Comparison of ENCODE assay signal across 27 cellular contexts in the genomic region with DNA sequence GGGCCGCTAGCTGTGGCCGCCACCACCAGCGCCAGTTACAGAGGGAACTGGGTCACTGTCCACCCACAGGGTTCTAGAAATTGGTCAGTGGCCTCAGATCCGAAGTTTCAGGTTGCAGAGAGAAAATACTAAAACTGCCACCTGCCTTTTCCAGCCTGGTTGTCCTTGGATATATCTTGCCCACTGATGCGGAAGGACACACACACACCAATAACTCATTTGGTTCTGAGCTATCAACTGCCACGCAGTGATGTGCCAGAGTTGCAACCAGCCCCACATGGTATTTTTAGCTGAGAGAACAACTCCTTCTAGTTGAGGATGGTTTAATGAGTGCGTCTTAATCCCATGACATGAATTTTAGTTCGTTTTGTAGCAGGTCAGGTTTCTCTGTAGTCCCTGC.
"Had no signal": no experiment of that assay in that cellular context is flagged by ENCODE, and none has a peak within 500 bp of the region (broad histone marks: within the 10 kb centered on the region; RNA-seq: fewer than 3 reads in every experiment).

No MANE protein-coding gene starts in this region.

- H3K27ac ChIP-seq: breast epithelium, colonic mucosa, dorsolateral prefrontal cortex, thoracic aorta, upper lobe of left lung had no signal

- H3K36me3 ChIP-seq: breast epithelium, colonic mucosa, upper lobe of left lung had no signal

- H3K9me3 ChIP-seq: breast epithelium, colonic mucosa, thoracic aorta, upper lobe of left lung had no signal

- ATAC-seq: activated T-cell treated with anti-CD3 and anti-CD28 coated beads, Interleukin-2, amount 50 U/mL, for 4 hours; effector memory CD8-positive, alpha-beta T cell; esophagus mucosa; left lobe of liver; naive thymus-derived CD4-positive, alpha-beta T cell; T-cell had no signal

- H3K4me3 ChIP-seq: breast epithelium, colonic mucosa, dorsolateral prefrontal cortex, thoracic aorta, upper lobe of left lung had no signal

- FAIRE-seq: endothelial cell of umbilical vein, islet of Langerhans had no signal

- H3K27me3 ChIP-seq: breast epithelium, colonic mucosa, dorsolateral prefrontal cortex, upper lobe of left lung had no signal

- DNase-seq: activated B cell treated with CpG ODN at 0.5 μM for 24 hours; activated CD4-positive, alpha-beta T cell treated with anti-CD3 and anti-CD28 coated beads for 4 hours; activated CD4-positive, alpha-beta T cell treated with anti-CD3 and anti-CD28 coated beads, Interleukin-2, amount 50 U/mL, for 48 hours; activated CD8-positive, alpha-beta memory T cell treated with anti-CD3 and anti-CD28 coated beads, Interleukin-2, amount 50 U/mL, for 48 hours; activated naive CD4-positive, alpha-beta T cell; activated naive CD8-positive, alpha-beta T cell treated with anti-CD3 and anti-CD28 coated beads, Interleukin-2, amount 10 ng/mL, durations not matched to agents 7 days and 5 days; activated T-cell treated with anti-CD3 and anti-CD28 coated beads, Interleukin-2, amount 50 U/mL, for 4 hours; amniotic stem cell; colonic mucosa; dorsolateral prefrontal cortex; effector memory CD8-positive, alpha-beta T cell; foreskin melanocyte; glutamatergic neuron; hypothalamus; naive thymus-derived CD4-positive, alpha-beta T cell; occipital lobe; posterior cingulate gyrus; stimulated activated CD4-positive, alpha-beta T cell treated with anti-CD3 and anti-CD28 coated beads, Interleukin-2, amount 100 ng/mL, for 48 hours; stimulated activated naive CD4-positive, alpha-beta T cell; T-cell had no signal

- H3K4me1 ChIP-seq: breast epithelium, colonic mucosa had no signal
